Comparison of ENCODE assay signal across 8 cellular contexts in the genomic region with DNA sequence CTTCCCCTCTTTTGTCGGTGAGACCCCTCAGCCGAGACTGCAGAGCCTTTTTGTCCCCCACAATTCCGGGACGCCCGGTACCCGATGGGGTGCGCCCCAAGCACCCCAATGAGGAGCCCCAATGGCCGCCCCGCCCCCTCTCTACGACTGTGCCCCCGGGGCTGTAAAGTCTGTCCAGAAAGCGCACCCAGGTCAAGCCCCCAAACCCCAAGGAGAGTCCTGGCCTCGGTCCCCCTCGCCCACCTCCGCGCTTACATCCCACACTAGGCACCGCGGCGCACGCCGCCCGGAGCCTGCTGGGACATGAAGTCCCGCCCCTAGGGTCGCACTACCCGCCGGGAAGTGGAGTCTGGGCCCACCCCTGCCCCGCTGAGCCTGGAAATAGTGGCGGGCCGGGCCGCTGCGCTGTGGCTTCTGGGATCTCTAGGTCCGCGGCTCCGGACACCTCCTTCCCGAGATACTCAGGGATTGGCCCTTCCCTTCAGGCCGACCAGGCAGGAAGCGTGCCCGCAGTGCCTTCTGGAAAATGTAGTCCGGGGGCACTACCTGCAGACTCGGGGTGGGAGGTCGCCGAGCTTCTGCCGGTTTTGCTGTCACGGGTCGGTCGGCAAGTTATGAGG. TPM values are rescaled to one million over a fixed set of nuclear protein-coding genes. Genes with fewer than 3 reads are reported as not detected.
DNase-seq lines count a peak whose midpoint lies in the region; ATAC-seq and TF ChIP-seq lines count a peak whose summit lies in the region.

MEN1 (minus strand) TSS at position 281 of the 620 bp plus-strand sequence. CDS start 442 bp downstream, outside the sequence.

- H3K4me3 ChIP-seq in AG04450 (ENCODE audit: low read depth, low read length) (peak within 1 kb of the TSS; percentile 80), kidney epithelial cell (ENCODE audit: low read depth, low read length) (peak within 1 kb of the TSS; percentile 77)

- no peaks in the 10 kb centered on the region for H3K27me3 Mint-ChIP-seq in activated CD4-positive, alpha-beta T cell treated with anti-CD3 and anti-CD28 coated beads for 36 hours
- no peaks in the 10 kb centered on the region for H3K27me3 Mint-ChIP-seq in chondrocyte (ENCODE audit: low read depth)

- intact Hi-C loops in activated CD4-positive, alpha-beta T cell treated with anti-CD3 and anti-CD28 coated beads for 36 hours (cut with DNase I, micrococcal nuclease): loop anchor here (1.0 to 2.0 kb wide), 10 partner anchors 32 to 307 kb away; partner anchors contain the start of genes ATG2A (in 1 of the 2), CDCA5 (in 1 of the 2), EHD1 (in 1 of the 2) and PPP2R5B (in 1 of the 2)

- peak within 1 kb of the TSS; percentile 85 for H3K27ac Mint-ChIP-seq in activated CD4-positive, alpha-beta T cell treated with anti-CD3 and anti-CD28 coated beads for 36 hours
- peak within 1 kb of the TSS; percentile 54 for H3K27ac Mint-ChIP-seq in chondrocyte (ENCODE audit: unreplicated experiment)

- POLR2A ChIA-PET in AG04450 (lab: Yijun Ruan, JAX): interaction anchor here (0.7 to 1.6 kb wide), 4 partner anchors 8 to 68 kb away, joined by 3 to 8 read pairs (median 6); partner anchors contain the start of gene EHD1
- POLR2A ChIA-PET in activated CD4-positive, alpha-beta T cell treated with anti-CD3 and anti-CD28 coated beads for 36 hours (lab: Charles Lee): interaction anchor here (0.6 to 1.1 kb wide), 7 partner anchors 16 to 762 kb away, joined by 3 to 7 read pairs (median 3); partner anchors contain the start of genes FAM89B and SF1

- peak within 1 kb of the TSS; percentile 93 for H3K4me3 Mint-ChIP-seq in activated CD4-positive, alpha-beta T cell treated with anti-CD3 and anti-CD28 coated beads for 36 hours
- H3K4me3 Mint-ChIP-seq in chondrocyte (ENCODE audit: unreplicated experiment): peak within 1 kb of the TSS; percentile 96

- peak; percentile 59 for ATAC-seq in GM19035 (IDR thresholded peaks at IDR 0.05; ENCODE audit: unreplicated experiment)
- ATAC-seq in HG03378 (IDR thresholded peaks at IDR 0.05; ENCODE audit: unreplicated experiment): peak; percentile 42
- ATAC-seq in activated CD4-positive, alpha-beta T cell treated with anti-CD3 and anti-CD28 coated beads for 36 hours: peak; percentile 95

- CTCF ChIA-PET in AG04450 (lab: Charles Lee): interaction anchor here (1.0 kb wide), 1 partner anchor 121 kb away, joined by 3 read pairs; no protein-coding TSS in a partner anchor
- CTCF ChIA-PET in activated CD4-positive, alpha-beta T cell treated with anti-CD3 and anti-CD28 coated beads for 36 hours (lab: Charles Lee): interaction anchor here (0.7 to 1.8 kb wide), 7 partner anchors 14 to 38 kb away, joined by 3 to 7 read pairs (median 4); partner anchors contain the start of genes CDC42BPG and SF1

- no peaks in the 10 kb centered on the region for H3K27me3 ChIP-seq in AG04450 (ENCODE audit: control insufficient read depth, insufficient read depth, low read length)
- H3K27me3 ChIP-seq in kidney epithelial cell (ENCODE audit: control insufficient read depth, insufficient read depth, low read length): no peaks in the 10 kb centered on the region

- peaks cover 1% of the 10 kb centered on the region for H3K36me3 ChIP-seq in kidney epithelial cell (ENCODE audit: control insufficient read depth, insufficient read depth, low read length)

- peaks cover 21% of the 10 kb centered on the region for H3K4me1 Mint-ChIP-seq in activated CD4-positive, alpha-beta T cell treated with anti-CD3 and anti-CD28 coated beads for 36 hours
- peaks cover 19% of the 10 kb centered on the region for H3K4me1 Mint-ChIP-seq in chondrocyte (ENCODE audit: low read depth)

- H3K9me3 Mint-ChIP-seq in activated CD4-positive, alpha-beta T cell treated with anti-CD3 and anti-CD28 coated beads for 36 hours (ENCODE audit: low read depth): no peaks in the 10 kb centered on the region
- H3K9me3 Mint-ChIP-seq in chondrocyte (ENCODE audit: low read depth): no peaks in the 10 kb centered on the region

- DNase-seq in AG04450 (ENCODE audit: low read depth, low spot score) (peak; percentile 84), NCI-H510A treated with DMSO at 0.1 percent for 48 hours (lab: John Stamatoyannopoulos, UW) (peak; percentile 96), chondrocyte (ENCODE audit: low spot score) (peak; percentile 98), kidney epithelial cell (ENCODE audit: low read depth) (peak; percentile 86)
- peak; percentile 92 for DNase-seq in activated CD4-positive, alpha-beta T cell treated with anti-CD3 and anti-CD28 coated beads for 36 hours
- DNase-seq in stimulated activated CD4-positive, alpha-beta T cell treated with anti-CD3 and anti-CD28 coated beads, Interleukin-15, amount 100 ng/mL, for 24 hours: peak; percentile 92

- H3K9me3 ChIP-seq in AG04450 (ENCODE audit: control insufficient read depth, insufficient read depth, low read length): no peaks in the 10 kb centered on the region

- peaks cover 10% of the 10 kb centered on the region for H3K36me3 Mint-ChIP-seq in activated CD4-positive, alpha-beta T cell treated with anti-CD3 and anti-CD28 coated beads for 36 hours (ENCODE audit: low read depth)
- peaks cover 6% of the 10 kb centered on the region for H3K36me3 Mint-ChIP-seq in chondrocyte (ENCODE audit: low read depth)

- TF ChIP-seq CTCF in AG04450 (IDR thresholded peaks at IDR 0.05; ENCODE audit: low read depth, low read length) (no peak), chondrocyte (IDR thresholded peaks at IDR 0.05) (no peak), kidney epithelial cell (IDR thresholded peaks at IDR 0.05; ENCODE audit: insufficient read depth, low read length, poor library complexity, severe bottlenecking) (no peak)

- H3K27ac ChIP-seq in AG04450 (ENCODE audit: low read depth, low read length): no peak within 1 kb of the TSS

RNA-seq across cellular contexts. Expression of gene MEN1, which starts in this region (rescaled TPM):
- polyA plus RNA-seq in AG04450 (2011; rRNA removed): 15.0 and 22.3 TPM in 2 replicates
- polyA minus RNA-seq in AG04450 (2011; rRNA and poly(A)+ RNA removed): 11.5 and 17.1 TPM in 2 replicates
- total RNA-seq in activated CD4-positive, alpha-beta T cell treated with anti-CD3 and anti-CD28 coated beads for 36 hours: 10 to 100 TPM; 34.8 to 38.5 TPM
- 19.5 to 26.4 TPM (median 20.4 TPM) in 3 replicates for total RNA-seq in chondrocyte
- total RNA-seq in kidney epithelial cell: 24.6 and 28.5 TPM in 2 replicates

Comparison
In these comparisons a context has a peak if more than half of its experiments do, and no peak if none do; other contexts are left out.
1. ATAC-seq: peak in every context shown above with its lines; median percentile 95 in activated CD4-positive, alpha-beta T cell treated with anti-CD3 and anti-CD28 coated beads for 36 hours; 59 in GM19035; 42 in HG03378.